In genomic region chr2:65053199-65053598, GRCh38 we compare ENCODE assay signal across 8 cellular contexts. TPM values are rescaled to one million over a fixed set of nuclear protein-coding genes. Genes with fewer than 3 reads are reported as not detected.
DNase-seq lines count a peak whose midpoint lies in the region; ATAC-seq, FAIRE-seq and TF ChIP-seq lines count a peak whose summit lies in the region.

No MANE protein-coding gene starts in this region.

- H3K4me3 Mint-ChIP-seq in activated CD8-positive, alpha-beta memory T cell treated with anti-CD3 and anti-CD28 coated beads, Interleukin-2, amount 10 ng/mL, durations not matched to agents 7 days and 5 days = peak overlapping the region; percentile 35

- no peaks in the 10 kb centered on the region for H3K9me2 ChIP-seq in OCI-LY1 (ENCODE audit: low read depth, low read length)

- H2AFZ ChIP-seq in OCI-LY1 (ENCODE audit: low read length) = no peak overlapping the region

- DNase-seq in activated CD8-positive, alpha-beta memory T cell treated with anti-CD3 and anti-CD28 coated beads, Interleukin-2, amount 10 ng/mL, durations not matched to agents 7 days and 5 days = peak; percentile 90
- no peak for DNase-seq in activated CD8-positive, alpha-beta memory T cell treated with anti-CD3 and anti-CD28 coated beads, Interleukin-2, amount 50 U/mL, for 48 hours
- DNase-seq in small intestine = peak; percentile 54
- no peak for DNase-seq in foreskin melanocyte
- DNase-seq in ecto neural progenitor cell (ENCODE audit: low spot score) = no peak
- no peak for DNase-seq in cerebellar nuclear complex (lab: John Stamatoyannopoulos, UW)

- CTCF ChIA-PET in activated CD8-positive, alpha-beta memory T cell treated with anti-CD3 and anti-CD28 coated beads, Interleukin-2, amount 10 ng/mL, durations not matched to agents 7 days and 5 days (lab: Charles Lee) = interaction anchor here (1.4 to 2.1 kb wide), 3 partner anchors 11 to 135 kb away, joined by 4 to 13 read pairs (median 9); no protein-coding TSS in a partner anchor

- H3K36me3 ChIP-seq in OCI-LY1 (ENCODE audit: insufficient read depth, low read length) (peaks cover 25% of the 10 kb centered on the region), small intestine (ENCODE audit: control insufficient read depth in 2 of 2, insufficient read depth in 2 of 2, low read length in 2 of 2) (no peaks in the 10 kb centered on the region)

- peaks cover 51% of the 10 kb centered on the region for H3K4me1 Mint-ChIP-seq in activated CD8-positive, alpha-beta memory T cell treated with anti-CD3 and anti-CD28 coated beads, Interleukin-2, amount 10 ng/mL, durations not matched to agents 7 days and 5 days

- peak overlapping the region; percentile 66 for H3K27ac Mint-ChIP-seq in activated CD8-positive, alpha-beta memory T cell treated with anti-CD3 and anti-CD28 coated beads, Interleukin-2, amount 10 ng/mL, durations not matched to agents 7 days and 5 days

- H3K9me3 ChIP-seq in OCI-LY1 (ENCODE audit: low read length) (no peaks in the 10 kb centered on the region; the same call in 1 of the 2 replicates), small intestine (ENCODE audit: control insufficient read depth, low read depth) (no peaks in the 10 kb centered on the region)

- H3K9ac ChIP-seq in OCI-LY1 (ENCODE audit: low read length) = no peak overlapping the region; the same call in 1 of the 2 replicates

- ATAC-seq in activated CD8-positive, alpha-beta memory T cell treated with anti-CD3 and anti-CD28 coated beads, Interleukin-2, amount 10 ng/mL, durations not matched to agents 7 days and 5 days = peak; percentile 12
- peak; percentile 44 for ATAC-seq in HG02870 (IDR thresholded peaks at IDR 0.05; ENCODE audit: unreplicated experiment)

- H3K79me2 ChIP-seq in OCI-LY1 (ENCODE audit: insufficient read depth, low read length) = no peaks in the 10 kb centered on the region

- no peak for FAIRE-seq in small intestine (lab: Jason Lieb, UNC)

- H3K36me3 Mint-ChIP-seq in activated CD8-positive, alpha-beta memory T cell treated with anti-CD3 and anti-CD28 coated beads, Interleukin-2, amount 10 ng/mL, durations not matched to agents 7 days and 5 days = peaks cover 14% of the 10 kb centered on the region

- no peaks in the 10 kb centered on the region for H3K27me3 Mint-ChIP-seq in activated CD8-positive, alpha-beta memory T cell treated with anti-CD3 and anti-CD28 coated beads, Interleukin-2, amount 10 ng/mL, durations not matched to agents 7 days and 5 days

- no peak for TF ChIP-seq CTCF in OCI-LY1 (IDR thresholded peaks at IDR 0.05; ENCODE audit: low read length)

- H3K4me1 ChIP-seq in OCI-LY1 (ENCODE audit: insufficient read depth, low read length, severe bottlenecking) (peaks cover 43% of the 10 kb centered on the region), small intestine (ENCODE audit: control insufficient read depth in 2 of 2, insufficient read depth in 1 of 2, low read depth in 1 of 2, low read length in 1 of 2) (peaks cover 7 to 9% of the 10 kb centered on the region in 2 donors)

- no peak overlapping the region for H3K4me3 ChIP-seq in OCI-LY1 (ENCODE audit: low read depth, low read length, poor library complexity, severe bottlenecking)
- no peak overlapping the region for H3K4me3 ChIP-seq in small intestine (ENCODE audit: low read depth in 1 of 2, low read length in 2 of 2)

- H3K4me2 ChIP-seq in OCI-LY1 (ENCODE audit: low read length) = peak overlapping the region; percentile 97

- H3K27me3 ChIP-seq in OCI-LY1 (ENCODE audit: insufficient read depth, low read length) (no peaks in the 10 kb centered on the region), small intestine (ENCODE audit: control insufficient read depth in 2 of 2, insufficient read depth in 2 of 2, low read length in 2 of 2) (no peaks in the 10 kb centered on the region)

- H4K20me1 ChIP-seq in OCI-LY1 (ENCODE audit: insufficient read depth, low read length) = no peaks in the 10 kb centered on the region

- peaks cover 5% of the 10 kb centered on the region for H3K9me3 Mint-ChIP-seq in activated CD8-positive, alpha-beta memory T cell treated with anti-CD3 and anti-CD28 coated beads, Interleukin-2, amount 10 ng/mL, durations not matched to agents 7 days and 5 days (ENCODE audit: low read depth)

- H3F3A ChIP-seq in OCI-LY1 (ENCODE audit: insufficient read depth, low read length) = no peaks in the 10 kb centered on the region

- H3K27ac ChIP-seq in OCI-LY1 (ENCODE audit: low read depth, low read length, poor library complexity, severe bottlenecking) (peak overlapping the region; percentile 56), small intestine (ENCODE audit: low read depth in 1 of 2, low read length in 1 of 2) (no peak overlapping the region)

- 22 to 32% (median 25%) methylated on average over 1 of the region's 1 CpG for WGBS in small intestine, 3 donors

RNA-seq across cellular contexts. Expression of gene CEP68, which starts 3.0 kb away (rescaled TPM):
- 1 to 10 TPM; 5.9 to 9.2 TPM for total RNA-seq in activated CD8-positive, alpha-beta memory T cell treated with anti-CD3 and anti-CD28 coated beads, Interleukin-2, amount 10 ng/mL, durations not matched to agents 7 days and 5 days
- polyA plus RNA-seq in small intestine = 1 to 10 TPM in 2 of 3 donors, under 1 TPM in 1; 0.89 to 7.0 (median 2.4) TPM

Comparison
In these comparisons a context has a peak if more than half of its experiments do, and no peak if none do; other contexts are left out.
1. DNase-seq: peak in activated CD8-positive, alpha-beta memory T cell treated with anti-CD3 and anti-CD28 coated beads, Interleukin-2, amount 10 ng/mL, durations not matched to agents 7 days and 5 days (single experiment) and small intestine (single experiment); none in activated CD8-positive, alpha-beta memory T cell treated with anti-CD3 and anti-CD28 coated beads, Interleukin-2, amount 50 U/mL, for 48 hours (single experiment), foreskin melanocyte (single experiment), ecto neural progenitor cell (single experiment) and cerebellar nuclear complex (0 of 2).